Comparison of ENCODE assay signal across 2 cellular contexts in genomic region chr12:108683906-108684556, GRCh38.
TF ChIP-seq lines count a peak whose summit lies in the region.

No MANE protein-coding gene starts in this region.

TF ChIP-seq in GM23338, 12 proteins besides CTCF, POLR2A, EP300 and RAD21:
- TF ChIP-seq, protein P1, sequence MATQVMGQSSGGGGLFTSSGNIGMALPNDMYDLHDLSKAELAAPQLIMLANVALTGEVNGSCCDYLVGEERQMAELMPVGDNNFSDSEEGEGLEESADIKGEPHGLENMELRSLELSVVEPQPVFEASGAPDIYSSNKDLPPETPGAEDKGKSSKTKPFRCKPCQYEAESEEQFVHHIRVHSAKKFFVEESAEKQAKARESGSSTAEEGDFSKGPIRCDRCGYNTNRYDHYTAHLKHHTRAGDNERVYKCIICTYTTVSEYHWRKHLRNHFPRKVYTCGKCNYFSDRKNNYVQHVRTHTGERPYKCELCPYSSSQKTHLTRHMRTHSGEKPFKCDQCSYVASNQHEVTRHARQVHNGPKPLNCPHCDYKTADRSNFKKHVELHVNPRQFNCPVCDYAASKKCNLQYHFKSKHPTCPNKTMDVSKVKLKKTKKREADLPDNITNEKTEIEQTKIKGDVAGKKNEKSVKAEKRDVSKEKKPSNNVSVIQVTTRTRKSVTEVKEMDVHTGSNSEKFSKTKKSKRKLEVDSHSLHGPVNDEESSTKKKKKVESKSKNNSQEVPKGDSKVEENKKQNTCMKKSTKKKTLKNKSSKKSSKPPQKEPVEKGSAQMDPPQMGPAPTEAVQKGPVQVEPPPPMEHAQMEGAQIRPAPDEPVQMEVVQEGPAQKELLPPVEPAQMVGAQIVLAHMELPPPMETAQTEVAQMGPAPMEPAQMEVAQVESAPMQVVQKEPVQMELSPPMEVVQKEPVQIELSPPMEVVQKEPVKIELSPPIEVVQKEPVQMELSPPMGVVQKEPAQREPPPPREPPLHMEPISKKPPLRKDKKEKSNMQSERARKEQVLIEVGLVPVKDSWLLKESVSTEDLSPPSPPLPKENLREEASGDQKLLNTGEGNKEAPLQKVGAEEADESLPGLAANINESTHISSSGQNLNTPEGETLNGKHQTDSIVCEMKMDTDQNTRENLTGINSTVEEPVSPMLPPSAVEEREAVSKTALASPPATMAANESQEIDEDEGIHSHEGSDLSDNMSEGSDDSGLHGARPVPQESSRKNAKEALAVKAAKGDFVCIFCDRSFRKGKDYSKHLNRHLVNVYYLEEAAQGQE (IDR thresholded peaks at IDR 0.05; ENCODE audit: unreplicated experiment), result no peak
- TF ChIP-seq CREB1 (CRISPR knock-in tag; IDR thresholded peaks at IDR 0.05; ENCODE audit: low read depth) (no peak), NANOG (IDR thresholded peaks at IDR 0.05; ENCODE audit: borderline replicate concordance) (no peak), EZH2 (IDR thresholded peaks at IDR 0.05; ENCODE audit: low read depth, unreplicated experiment) (no peak), ZNF462 (CRISPR knock-in tag; IDR thresholded peaks at IDR 0.05) (no peak), ZNF114 (CRISPR knock-in tag; IDR thresholded peaks at IDR 0.05) (no peak), POLR2AphosphoS5 (IDR thresholded peaks at IDR 0.05; ENCODE audit: low read depth) (no peak), ETS1 (IDR thresholded peaks at IDR 0.05) (no peak), STAT1 (IDR thresholded peaks at IDR 0.05; ENCODE audit: unreplicated experiment) (no peak), JUNB (IDR thresholded peaks at IDR 0.05; ENCODE audit: unreplicated experiment) (no peak), EZH2phosphoT487 (IDR thresholded peaks at IDR 0.05; ENCODE audit: unreplicated experiment) (no peak), ZNF331 (CRISPR knock-in tag; IDR thresholded peaks at IDR 0.05; ENCODE audit: low read depth) (no peak)

TF ChIP-seq in WTC11, 78 proteins besides CTCF, POLR2A, EP300 and RAD21 (continued from another document):
- TF ChIP-seq, protein P2, sequence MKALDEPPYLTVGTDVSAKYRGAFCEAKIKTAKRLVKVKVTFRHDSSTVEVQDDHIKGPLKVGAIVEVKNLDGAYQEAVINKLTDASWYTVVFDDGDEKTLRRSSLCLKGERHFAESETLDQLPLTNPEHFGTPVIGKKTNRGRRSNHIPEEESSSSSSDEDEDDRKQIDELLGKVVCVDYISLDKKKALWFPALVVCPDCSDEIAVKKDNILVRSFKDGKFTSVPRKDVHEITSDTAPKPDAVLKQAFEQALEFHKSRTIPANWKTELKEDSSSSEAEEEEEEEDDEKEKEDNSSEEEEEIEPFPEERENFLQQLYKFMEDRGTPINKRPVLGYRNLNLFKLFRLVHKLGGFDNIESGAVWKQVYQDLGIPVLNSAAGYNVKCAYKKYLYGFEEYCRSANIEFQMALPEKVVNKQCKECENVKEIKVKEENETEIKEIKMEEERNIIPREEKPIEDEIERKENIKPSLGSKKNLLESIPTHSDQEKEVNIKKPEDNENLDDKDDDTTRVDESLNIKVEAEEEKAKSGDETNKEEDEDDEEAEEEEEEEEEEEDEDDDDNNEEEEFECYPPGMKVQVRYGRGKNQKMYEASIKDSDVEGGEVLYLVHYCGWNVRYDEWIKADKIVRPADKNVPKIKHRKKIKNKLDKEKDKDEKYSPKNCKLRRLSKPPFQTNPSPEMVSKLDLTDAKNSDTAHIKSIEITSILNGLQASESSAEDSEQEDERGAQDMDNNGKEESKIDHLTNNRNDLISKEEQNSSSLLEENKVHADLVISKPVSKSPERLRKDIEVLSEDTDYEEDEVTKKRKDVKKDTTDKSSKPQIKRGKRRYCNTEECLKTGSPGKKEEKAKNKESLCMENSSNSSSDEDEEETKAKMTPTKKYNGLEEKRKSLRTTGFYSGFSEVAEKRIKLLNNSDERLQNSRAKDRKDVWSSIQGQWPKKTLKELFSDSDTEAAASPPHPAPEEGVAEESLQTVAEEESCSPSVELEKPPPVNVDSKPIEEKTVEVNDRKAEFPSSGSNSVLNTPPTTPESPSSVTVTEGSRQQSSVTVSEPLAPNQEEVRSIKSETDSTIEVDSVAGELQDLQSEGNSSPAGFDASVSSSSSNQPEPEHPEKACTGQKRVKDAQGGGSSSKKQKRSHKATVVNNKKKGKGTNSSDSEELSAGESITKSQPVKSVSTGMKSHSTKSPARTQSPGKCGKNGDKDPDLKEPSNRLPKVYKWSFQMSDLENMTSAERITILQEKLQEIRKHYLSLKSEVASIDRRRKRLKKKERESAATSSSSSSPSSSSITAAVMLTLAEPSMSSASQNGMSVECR (CRISPR knock-in tag; IDR thresholded peaks at IDR 0.05; ENCODE audit: borderline replicate concordance), result no peak
- TF ChIP-seq, protein P3, sequence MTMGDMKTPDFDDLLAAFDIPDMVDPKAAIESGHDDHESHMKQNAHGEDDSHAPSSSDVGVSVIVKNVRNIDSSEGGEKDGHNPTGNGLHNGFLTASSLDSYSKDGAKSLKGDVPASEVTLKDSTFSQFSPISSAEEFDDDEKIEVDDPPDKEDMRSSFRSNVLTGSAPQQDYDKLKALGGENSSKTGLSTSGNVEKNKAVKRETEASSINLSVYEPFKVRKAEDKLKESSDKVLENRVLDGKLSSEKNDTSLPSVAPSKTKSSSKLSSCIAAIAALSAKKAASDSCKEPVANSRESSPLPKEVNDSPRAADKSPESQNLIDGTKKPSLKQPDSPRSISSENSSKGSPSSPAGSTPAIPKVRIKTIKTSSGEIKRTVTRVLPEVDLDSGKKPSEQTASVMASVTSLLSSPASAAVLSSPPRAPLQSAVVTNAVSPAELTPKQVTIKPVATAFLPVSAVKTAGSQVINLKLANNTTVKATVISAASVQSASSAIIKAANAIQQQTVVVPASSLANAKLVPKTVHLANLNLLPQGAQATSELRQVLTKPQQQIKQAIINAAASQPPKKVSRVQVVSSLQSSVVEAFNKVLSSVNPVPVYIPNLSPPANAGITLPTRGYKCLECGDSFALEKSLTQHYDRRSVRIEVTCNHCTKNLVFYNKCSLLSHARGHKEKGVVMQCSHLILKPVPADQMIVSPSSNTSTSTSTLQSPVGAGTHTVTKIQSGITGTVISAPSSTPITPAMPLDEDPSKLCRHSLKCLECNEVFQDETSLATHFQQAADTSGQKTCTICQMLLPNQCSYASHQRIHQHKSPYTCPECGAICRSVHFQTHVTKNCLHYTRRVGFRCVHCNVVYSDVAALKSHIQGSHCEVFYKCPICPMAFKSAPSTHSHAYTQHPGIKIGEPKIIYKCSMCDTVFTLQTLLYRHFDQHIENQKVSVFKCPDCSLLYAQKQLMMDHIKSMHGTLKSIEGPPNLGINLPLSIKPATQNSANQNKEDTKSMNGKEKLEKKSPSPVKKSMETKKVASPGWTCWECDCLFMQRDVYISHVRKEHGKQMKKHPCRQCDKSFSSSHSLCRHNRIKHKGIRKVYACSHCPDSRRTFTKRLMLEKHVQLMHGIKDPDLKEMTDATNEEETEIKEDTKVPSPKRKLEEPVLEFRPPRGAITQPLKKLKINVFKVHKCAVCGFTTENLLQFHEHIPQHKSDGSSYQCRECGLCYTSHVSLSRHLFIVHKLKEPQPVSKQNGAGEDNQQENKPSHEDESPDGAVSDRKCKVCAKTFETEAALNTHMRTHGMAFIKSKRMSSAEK (CRISPR knock-in tag; IDR thresholded peaks at IDR 0.05; ENCODE audit: borderline replicate concordance), result no peak
